ENCODE assay signal across 8 cellular contexts in genomic region chr5:179805529-179806249, GRCh38. TPM values are rescaled to one million over a fixed set of nuclear protein-coding genes. Genes with fewer than 3 reads are reported as not detected.
A peak's percentile ranks its signal among the peaks of the same experiment; 100 is the strongest.
DNase-seq lines count a peak whose midpoint lies in the region; ATAC-seq and TF ChIP-seq lines count a peak whose summit lies in the region.

No MANE protein-coding gene starts in this region.

- intact Hi-C loops in tibial artery (cut with DNase I; ENCODE audit: low total_unique reads) = loop anchor here (5.0 kb wide), 1 partner anchor 102 kb away; the partner anchor contains the start of gene TBC1D9B

- TF ChIP-seq CTCF in Peyer's patch (IDR thresholded peaks at IDR 0.05) = no peak
- no peak for TF ChIP-seq CTCF in coronary artery (IDR thresholded peaks at IDR 0.05)
- TF ChIP-seq CTCF in tibial artery (IDR thresholded peaks at IDR 0.05) = no peak

- H3K4me1 ChIP-seq in Peyer's patch (peaks cover 13 to 54% (median 30%) of the 10 kb centered on the region in 4 donors), tibial artery (peaks cover 0 to 53% (median 45%) of the 10 kb centered on the region in 4 donors)

- peak in 1 of 2 donors; percentile 9 for TF ChIP-seq POLR2A in Peyer's patch (IDR thresholded peaks at IDR 0.05)

- peak; percentile 62 for DNase-seq in stimulated activated CD4-positive, alpha-beta T cell treated with anti-CD3 and anti-CD28 coated beads, Interleukin-15, amount 100 ng/mL, for 24 hours
- no peak for DNase-seq in stimulated activated CD4-positive, alpha-beta T cell treated with anti-CD3 and anti-CD28 coated beads, Interleukin-4, amount 100 ng/mL, for 1 hour
- DNase-seq in Peyer's patch = peak in 1 of 3 donors; percentile 77
- DNase-seq in coronary artery (ENCODE audit: low spot score) = no peak
- DNase-seq in lung microvascular endothelial cell (ENCODE audit: low read depth in 2 of 2) = peak; percentile 56 to 57
- peak in 1 of 2 donors; percentile 75 for DNase-seq in tibial artery
- DNase-seq in NCI-H1436 (lab: John Stamatoyannopoulos, UW) = no peak

- H3K27me3 ChIP-seq in Peyer's patch (no peaks in the 10 kb centered on the region), tibial artery (no peaks in the 10 kb centered on the region)

- no peaks in the 10 kb centered on the region for H3K9me3 ChIP-seq in Peyer's patch
- H3K9me3 ChIP-seq in tibial artery = no peaks in the 10 kb centered on the region

- ATAC-seq in HG02885 (IDR thresholded peaks at IDR 0.05; ENCODE audit: poor library complexity, unreplicated experiment) = peak; percentile 23

- H3K4me3 ChIP-seq in Peyer's patch (peak overlapping the region; percentile 85 to 98 (median 94)), coronary artery (peak overlapping the region; percentile 92), tibial artery (peak overlapping the region; percentile 86 to 99)

- peak overlapping the region; percentile 95 to 100 (median 96) for H3K27ac ChIP-seq in Peyer's patch
- H3K27ac ChIP-seq in coronary artery = peak overlapping the region; percentile 79 to 96
- H3K27ac ChIP-seq in tibial artery = peak overlapping the region; percentile 94 to 96

- H3K36me3 ChIP-seq in Peyer's patch = peaks cover 0 to 21% (median 0%) of the 10 kb centered on the region in 3 donors
- H3K36me3 ChIP-seq in tibial artery = peaks cover 5 to 10% (median 8%) of the 10 kb centered on the region in 3 donors

RNA-seq across cellular contexts. Expression of gene MGAT4B, which starts 1.0 kb away (rescaled TPM):
- total RNA-seq in Peyer's patch = 1,000 to 10,000 TPM in 2 of 4 donors, 100 to 1,000 TPM in 2; 366 to 1,291 (median 1,007) TPM
- total RNA-seq in lung microvascular endothelial cell = 104 and 132 TPM in 2 replicates

RNA-seq across cellular contexts. Expression of gene LTC4S, which starts 11.9 kb away (rescaled TPM):
- total RNA-seq in Peyer's patch (10 to 100 TPM in 1 of 4 donors, 1 to 10 TPM in 2, not detected in 1; 1.9 to 12.4 (median 3.6) TPM), lung microvascular endothelial cell (0.44 and 0.79 TPM in 2 replicates)

RNA-seq across cellular contexts. Expression of gene SQSTM1, which starts 15.0 kb away (rescaled TPM):
- 100 to 1,000 TPM; 287 to 417 (median 348) TPM for total RNA-seq in Peyer's patch
- total RNA-seq in lung microvascular endothelial cell = 407 and 548 TPM in 2 replicates

RNA-seq across cellular contexts. Expression of gene MRNIP, which starts 52.9 kb away (rescaled TPM):
- total RNA-seq in Peyer's patch (100 to 1,000 TPM in 1 of 4 donors, 10 to 100 TPM in 3; 21.5 to 120 (median 68.3) TPM), lung microvascular endothelial cell (3.9 and 7.9 TPM in 2 replicates)

Comparison
In these comparisons a context has a peak if more than half of its experiments do, and no peak if none do; other contexts are left out.
1. DNase-seq: peak in stimulated activated CD4-positive, alpha-beta T cell treated with anti-CD3 and anti-CD28 coated beads, Interleukin-15, amount 100 ng/mL, for 24 hours (single experiment) and lung microvascular endothelial cell (2 of 2); none in stimulated activated CD4-positive, alpha-beta T cell treated with anti-CD3 and anti-CD28 coated beads, Interleukin-4, amount 100 ng/mL, for 1 hour (single experiment), coronary artery (single experiment) and NCI-H1436 (single experiment).
2. Peak in every context shown above with its lines, with median percentiles within 50 percentile points of each other: H3K27ac ChIP-seq and H3K4me3 ChIP-seq.